ENCODE assay signal across 1 cellular context in the genomic region with DNA sequence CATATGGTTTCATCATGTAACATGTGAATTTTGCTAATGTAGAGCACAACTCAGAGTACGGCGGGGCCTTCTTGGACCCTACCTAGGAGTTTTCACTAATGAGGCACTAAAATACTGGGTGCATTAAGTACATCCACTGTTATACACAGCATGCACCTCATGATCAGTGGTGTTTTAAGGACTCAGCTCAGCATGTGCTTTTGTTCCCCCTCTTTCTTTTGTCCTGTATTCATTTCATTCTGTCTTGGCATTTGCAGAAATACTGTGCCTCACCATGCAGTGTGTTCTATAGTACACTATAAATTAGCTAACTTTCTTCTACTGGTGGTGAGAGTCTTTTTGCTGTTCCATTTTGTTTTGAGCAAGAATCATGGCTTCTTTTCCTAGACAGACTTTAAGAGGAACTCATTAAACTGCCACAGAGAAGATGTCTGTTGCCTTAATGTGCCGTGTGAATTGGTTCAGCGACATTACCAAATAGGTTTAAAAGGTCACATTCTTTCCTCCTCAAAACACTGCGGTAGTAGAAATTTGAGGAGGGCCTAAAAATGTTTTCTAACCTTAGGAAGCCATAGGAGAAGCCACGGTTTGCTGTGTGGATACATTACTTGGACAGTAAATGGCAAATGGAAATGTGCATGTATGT.
TF ChIP-seq lines count a peak whose summit lies in the region.

No MANE protein-coding gene starts in this region.

TF ChIP-seq in GM23338, 12 proteins besides CTCF, POLR2A, EP300 and RAD21:
- TF ChIP-seq POLR2AphosphoS5 (IDR thresholded peaks at IDR 0.05; ENCODE audit: low read depth) (no peak), CREB1 (CRISPR knock-in tag; IDR thresholded peaks at IDR 0.05; ENCODE audit: low read depth) (no peak), REST (IDR thresholded peaks at IDR 0.05; ENCODE audit: unreplicated experiment) (no peak), STAT1 (IDR thresholded peaks at IDR 0.05; ENCODE audit: unreplicated experiment) (no peak), JUNB (IDR thresholded peaks at IDR 0.05; ENCODE audit: unreplicated experiment) (no peak), EZH2 (IDR thresholded peaks at IDR 0.05; ENCODE audit: low read depth, unreplicated experiment) (no peak), ZNF331 (CRISPR knock-in tag; IDR thresholded peaks at IDR 0.05; ENCODE audit: low read depth) (no peak), EZH2phosphoT487 (IDR thresholded peaks at IDR 0.05; ENCODE audit: unreplicated experiment) (no peak), ZNF114 (CRISPR knock-in tag; IDR thresholded peaks at IDR 0.05) (no peak), NANOG (IDR thresholded peaks at IDR 0.05; ENCODE audit: borderline replicate concordance) (no peak)
- TF ChIP-seq, protein P1, sequence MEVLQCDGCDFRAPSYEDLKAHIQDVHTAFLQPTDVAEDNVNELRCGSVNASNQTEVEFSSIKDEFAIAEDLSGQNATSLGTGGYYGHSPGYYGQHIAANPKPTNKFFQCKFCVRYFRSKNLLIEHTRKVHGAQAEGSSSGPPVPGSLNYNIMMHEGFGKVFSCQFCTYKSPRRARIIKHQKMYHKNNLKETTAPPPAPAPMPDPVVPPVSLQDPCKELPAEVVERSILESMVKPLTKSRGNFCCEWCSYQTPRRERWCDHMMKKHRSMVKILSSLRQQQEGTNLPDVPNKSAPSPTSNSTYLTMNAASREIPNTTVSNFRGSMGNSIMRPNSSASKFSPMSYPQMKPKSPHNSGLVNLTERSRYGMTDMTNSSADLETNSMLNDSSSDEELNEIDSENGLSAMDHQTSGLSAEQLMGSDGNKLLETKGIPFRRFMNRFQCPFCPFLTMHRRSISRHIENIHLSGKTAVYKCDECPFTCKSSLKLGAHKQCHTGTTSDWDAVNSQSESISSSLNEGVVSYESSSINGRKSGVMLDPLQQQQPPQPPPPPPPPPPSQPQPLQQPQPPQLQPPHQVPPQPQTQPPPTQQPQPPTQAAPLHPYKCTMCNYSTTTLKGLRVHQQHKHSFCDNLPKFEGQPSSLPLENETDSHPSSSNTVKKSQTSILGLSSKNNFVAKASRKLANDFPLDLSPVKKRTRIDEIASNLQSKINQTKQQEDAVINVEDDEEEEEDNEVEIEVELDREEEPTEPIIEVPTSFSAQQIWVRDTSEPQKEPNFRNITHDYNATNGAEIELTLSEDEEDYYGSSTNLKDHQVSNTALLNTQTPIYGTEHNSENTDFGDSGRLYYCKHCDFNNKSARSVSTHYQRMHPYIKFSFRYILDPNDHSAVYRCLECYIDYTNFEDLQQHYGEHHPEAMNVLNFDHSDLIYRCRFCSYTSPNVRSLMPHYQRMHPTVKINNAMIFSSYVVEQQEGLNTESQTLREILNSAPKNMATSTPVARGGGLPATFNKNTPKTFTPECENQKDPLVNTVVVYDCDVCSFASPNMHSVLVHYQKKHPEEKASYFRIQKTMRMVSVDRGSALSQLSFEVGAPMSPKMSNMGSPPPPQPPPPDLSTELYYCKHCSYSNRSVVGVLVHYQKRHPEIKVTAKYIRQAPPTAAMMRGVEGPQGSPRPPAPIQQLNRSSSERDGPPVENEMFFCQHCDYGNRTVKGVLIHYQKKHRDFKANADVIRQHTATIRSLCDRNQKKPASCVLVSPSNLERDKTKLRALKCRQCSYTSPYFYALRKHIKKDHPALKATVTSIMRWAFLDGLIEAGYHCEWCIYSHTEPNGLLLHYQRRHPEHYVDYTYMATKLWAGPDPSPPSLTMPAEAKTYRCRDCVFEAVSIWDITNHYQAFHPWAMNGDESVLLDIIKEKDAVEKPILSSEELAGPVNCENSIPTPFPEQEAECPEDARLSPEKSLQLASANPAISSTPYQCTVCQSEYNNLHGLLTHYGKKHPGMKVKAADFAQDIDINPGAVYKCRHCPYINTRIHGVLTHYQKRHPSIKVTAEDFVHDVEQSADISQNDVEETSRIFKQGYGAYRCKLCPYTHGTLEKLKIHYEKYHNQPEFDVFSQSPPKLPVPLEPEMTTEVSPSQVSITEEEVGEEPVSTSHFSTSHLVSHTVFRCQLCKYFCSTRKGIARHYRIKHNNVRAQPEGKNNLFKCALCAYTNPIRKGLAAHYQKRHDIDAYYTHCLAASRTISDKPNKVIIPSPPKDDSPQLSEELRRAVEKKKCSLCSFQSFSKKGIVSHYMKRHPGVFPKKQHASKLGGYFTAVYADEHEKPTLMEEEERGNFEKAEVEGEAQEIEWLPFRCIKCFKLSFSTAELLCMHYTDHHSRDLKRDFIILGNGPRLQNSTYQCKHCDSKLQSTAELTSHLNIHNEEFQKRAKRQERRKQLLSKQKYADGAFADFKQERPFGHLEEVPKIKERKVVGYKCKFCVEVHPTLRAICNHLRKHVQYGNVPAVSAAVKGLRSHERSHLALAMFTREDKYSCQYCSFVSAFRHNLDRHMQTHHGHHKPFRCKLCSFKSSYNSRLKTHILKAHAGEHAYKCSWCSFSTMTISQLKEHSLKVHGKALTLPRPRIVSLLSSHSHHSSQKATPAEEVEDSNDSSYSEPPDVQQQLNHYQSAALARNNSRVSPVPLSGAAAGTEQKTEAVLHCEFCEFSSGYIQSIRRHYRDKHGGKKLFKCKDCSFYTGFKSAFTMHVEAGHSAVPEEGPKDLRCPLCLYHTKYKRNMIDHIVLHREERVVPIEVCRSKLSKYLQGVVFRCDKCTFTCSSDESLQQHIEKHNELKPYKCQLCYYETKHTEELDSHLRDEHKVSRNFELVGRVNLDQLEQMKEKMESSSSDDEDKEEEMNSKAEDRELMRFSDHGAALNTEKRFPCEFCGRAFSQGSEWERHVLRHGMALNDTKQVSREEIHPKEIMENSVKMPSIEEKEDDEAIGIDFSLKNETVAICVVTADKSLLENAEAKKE (CRISPR knock-in tag; IDR thresholded peaks at IDR 0.05) = no peak
- TF ChIP-seq, protein P2, sequence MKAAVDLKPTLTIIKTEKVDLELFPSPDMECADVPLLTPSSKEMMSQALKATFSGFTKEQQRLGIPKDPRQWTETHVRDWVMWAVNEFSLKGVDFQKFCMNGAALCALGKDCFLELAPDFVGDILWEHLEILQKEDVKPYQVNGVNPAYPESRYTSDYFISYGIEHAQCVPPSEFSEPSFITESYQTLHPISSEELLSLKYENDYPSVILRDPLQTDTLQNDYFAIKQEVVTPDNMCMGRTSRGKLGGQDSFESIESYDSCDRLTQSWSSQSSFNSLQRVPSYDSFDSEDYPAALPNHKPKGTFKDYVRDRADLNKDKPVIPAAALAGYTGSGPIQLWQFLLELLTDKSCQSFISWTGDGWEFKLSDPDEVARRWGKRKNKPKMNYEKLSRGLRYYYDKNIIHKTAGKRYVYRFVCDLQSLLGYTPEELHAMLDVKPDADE (IDR thresholded peaks at IDR 0.05) = no peak
